8 cellular contexts compared by ENCODE assay signal in the genomic region with DNA sequence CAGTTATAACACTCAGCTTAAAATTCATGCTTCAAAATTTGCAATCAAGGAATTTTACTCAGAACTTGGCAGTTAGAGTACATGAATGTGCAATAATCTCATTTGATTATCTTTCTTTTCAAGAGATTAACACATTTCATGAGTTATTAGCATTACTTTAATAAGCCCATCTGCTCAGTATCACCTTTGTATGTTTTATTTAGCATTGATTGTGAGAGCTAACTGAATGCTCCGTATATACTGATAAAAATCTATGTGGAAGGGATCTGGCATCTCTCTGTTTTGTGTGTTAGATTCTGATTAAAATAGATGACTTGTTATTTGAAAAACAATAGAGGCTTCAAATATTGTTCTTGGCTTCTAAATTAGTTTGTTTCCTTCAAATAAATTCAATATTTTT. TPM values are rescaled to one million over a fixed set of nuclear protein-coding genes. Genes with fewer than 3 reads are reported as not detected.
"Had no signal": no experiment of that assay in that cellular context is flagged by ENCODE, and none has a peak within 500 bp of the region (broad histone marks: within the 10 kb centered on the region; RNA-seq: fewer than 3 reads in every experiment).

No MANE protein-coding gene starts in this region.

- DNase-seq: GM23248, H9, HCEC 1CT, HFFc6, KBM-7 had no signal

- H3K9ac ChIP-seq: GM23248 had no signal

- H3K27ac ChIP-seq: GM23248, HL-60 had no signal

- H3K4me3 ChIP-seq: GM23248 had no signal

- FAIRE-seq: H1, H54 had no signal

RNA-seq across cellular contexts. Expression of a gene that starts 55.7 kb away (rescaled TPM):
- total RNA-seq: HFFc6 had no signal
